In genomic region chr5:67824852-67825251, GRCh38 we compare ENCODE assay signal across 20 cellular contexts.
DNase-seq lines count a peak whose midpoint lies in the region; ATAC-seq, FAIRE-seq and TF ChIP-seq lines count a peak whose summit lies in the region.
"Had no signal": no experiment of that assay in that cellular context is flagged by ENCODE, and none has a peak within 500 bp of the region (broad histone marks: within the 10 kb centered on the region; RNA-seq: fewer than 3 reads in every experiment).

No MANE protein-coding gene starts in this region.

- DNase-seq in A549 (ENCODE audit: low read depth in 1 of 2, low spot score in 1 of 2) (no peak), IMR-90 (no peak), trophoblast cell (no peak)
- no peak for DNase-seq in stimulated activated naive CD4-positive, alpha-beta T cell (lab: John Stamatoyannopoulos, UW)
- DNase-seq: 8988T; AML-193; Caco-2; Calu3; CD4-positive, alpha-beta T cell; CD8-positive, alpha-beta T cell; DMS79 treated with DMSO at 0.1 percent for 48 hours; GF-D8 had no signal

- no peak overlapping the region for H2BK12ac ChIP-seq in trophoblast cell (ENCODE audit: low read length)

- H3K36me3 ChIP-seq in IMR-90 (ENCODE audit: control insufficient read depth, insufficient read depth, low read length) (no peaks in the 10 kb centered on the region), trophoblast cell (ENCODE audit: control insufficient read depth in 1 of 2, insufficient read depth in 2 of 2, low read length in 2 of 2) (no peaks in the 10 kb centered on the region)
- H3K36me3 ChIP-seq: BLaER1 treated with 17β-estradiol and CSF1 and Interleukin-3, amounts not matched to agents 10 nM and 100 nM had no signal

- H3K23ac ChIP-seq in IMR-90 (ENCODE audit: low read depth, low read length) (no peak overlapping the region), trophoblast cell (ENCODE audit: low read length) (no peak overlapping the region)

- ATAC-seq in A549 (no peak), IMR-90 (ENCODE audit: low read depth) (no peak), GM19463 (IDR thresholded peaks at IDR 0.05; ENCODE audit: unreplicated experiment) (no peak)
- ATAC-seq: CD8-positive, alpha-beta T cell had no signal

- no peak for FAIRE-seq in A549 (lab: Jason Lieb, UNC)
- FAIRE-seq: A204.1, D721Med, G401.6, GM12891, GM19239 had no signal

- no TSS peak for BruUV-seq in IMR-90 (replicated peaks; lab: Mats Ljungman, UMichigan)

- H4K8ac ChIP-seq in IMR-90 (ENCODE audit: low read depth in 2 of 2, low read length in 2 of 2) = no peak overlapping the region
- H4K8ac ChIP-seq in trophoblast cell (ENCODE audit: low read depth, low read length) = no peak overlapping the region

- no peak overlapping the region for H2AK5ac ChIP-seq in IMR-90 (ENCODE audit: low read depth, low read length)
- no peak overlapping the region for H2AK5ac ChIP-seq in trophoblast cell (ENCODE audit: low read length)

- H4K20me1 ChIP-seq in IMR-90 (ENCODE audit: insufficient read depth, low read length) = no peaks in the 10 kb centered on the region
- H4K20me1 ChIP-seq: BLaER1 treated with 17β-estradiol and CSF1 and Interleukin-3, amounts not matched to agents 10 nM and 100 nM had no signal

- H4K91ac ChIP-seq in IMR-90 (ENCODE audit: insufficient read depth, low read depth, low read length) (no peak overlapping the region), trophoblast cell (ENCODE audit: low read depth, low read length) (no peak overlapping the region)

- dilution Hi-C loops in IMR-90 (cut with HindIII; ENCODE audit: low sequenced_read_pairs, unreplicated experiment) = no loop called here

- in situ Hi-C loops in IMR-90 (cut with MboI; ENCODE audit: low sequenced_read_pairs) = loop anchor here (25.0 kb wide), 1 partner anchor 588 kb away; no protein-coding TSS in a partner anchor

- H2BK120ac ChIP-seq in IMR-90 (ENCODE audit: low read depth, low read length) (no peak overlapping the region), trophoblast cell (ENCODE audit: insufficient read depth, low read length, poor library complexity) (no peak overlapping the region)

- TF ChIP-seq CTCF in A549 (IDR thresholded peaks at IDR 0.05) (no peak), IMR-90 (conservative IDR thresholded peaks at IDR 0.05; ENCODE audit: low read depth, low read length) (no peak)

- no peak overlapping the region for H2BK15ac ChIP-seq in IMR-90 (ENCODE audit: low read depth, low read length)

- H3K4me1 ChIP-seq in A549 (no peaks in the 10 kb centered on the region), IMR-90 (ENCODE audit: control insufficient read depth, insufficient read depth, low read length) (no peaks in the 10 kb centered on the region), trophoblast cell (ENCODE audit: control insufficient read depth in 1 of 2, insufficient read depth in 2 of 2, low read length in 2 of 2) (no peaks in the 10 kb centered on the region)
- H3K4me1 ChIP-seq: BLaER1 treated with 17β-estradiol and CSF1 and Interleukin-3, amounts not matched to agents 10 nM and 100 nM; Caco-2 had no signal

- intact Hi-C loops in IMR-90 (cut with micrococcal nuclease) = no loop called here

- no peak overlapping the region for H3K56ac ChIP-seq in IMR-90 (ENCODE audit: extremely low read depth, insufficient read depth, low read length)

- H3K4me3 ChIP-seq in A549 (no peak overlapping the region), IMR-90 (ENCODE audit: insufficient read depth, low read depth, low read length) (no peak overlapping the region), trophoblast cell (ENCODE audit: low read depth, low read length) (no peak overlapping the region)
- H3K4me3 ChIP-seq: BLaER1 treated with 17β-estradiol and CSF1 and Interleukin-3, amounts not matched to agents 10 nM and 100 nM had no signal

- H3K14ac ChIP-seq in IMR-90 (replicated peaks; ENCODE audit: low read depth, low read length) (no peak overlapping the region), trophoblast cell (ENCODE audit: low read length) (no peak overlapping the region)

- H2BK5ac ChIP-seq in IMR-90 (ENCODE audit: low read depth, low read length, poor library complexity, severe bottlenecking) (no peak overlapping the region), trophoblast cell (ENCODE audit: low read depth, low read length, poor library complexity) (no peak overlapping the region)

- H4K5ac ChIP-seq in IMR-90 (ENCODE audit: low read depth, low read length) = no peak overlapping the region

- TF ChIP-seq RAD21 in A549 (conservative IDR thresholded peaks at IDR 0.05 in 1 of 2, IDR thresholded peaks at IDR 0.05 in 1 of 2) (no peak), IMR-90 (IDR thresholded peaks at IDR 0.05; ENCODE audit: low read length) (no peak)

- no peak overlapping the region for H3K27ac ChIP-seq in A549
- H3K27ac ChIP-seq in IMR-90 (ENCODE audit: insufficient read depth, low read length) = no peak overlapping the region
- H3K27ac ChIP-seq in trophoblast cell (ENCODE audit: low read depth, low read length) = no peak overlapping the region
- H3K27ac ChIP-seq: BLaER1 treated with 17β-estradiol and CSF1 and Interleukin-3, amounts not matched to agents 10 nM and 100 nM; C4-2B had no signal

- no peaks in the 10 kb centered on the region for H3K79me2 ChIP-seq in trophoblast cell (ENCODE audit: control insufficient read depth, insufficient read depth, low read length, poor library complexity)

- H3K4me2 ChIP-seq in A549 (no peak overlapping the region), IMR-90 (ENCODE audit: low read depth, low read length) (no peak overlapping the region), trophoblast cell (ENCODE audit: low read length) (no peak overlapping the region)
- H3K4me2 ChIP-seq: BLaER1 treated with 17β-estradiol and CSF1 and Interleukin-3, amounts not matched to agents 10 nM and 100 nM had no signal

- H3K9me3 ChIP-seq in A549 = no peaks in the 10 kb centered on the region
- H3K9me3 ChIP-seq in IMR-90 (ENCODE audit: control insufficient read depth, insufficient read depth, low read length) = no peaks in the 10 kb centered on the region
- H3K9me3 ChIP-seq in trophoblast cell (ENCODE audit: insufficient read depth, low read depth, low read length) = no peaks in the 10 kb centered on the region
- H3K9me3 ChIP-seq: BLaER1 treated with 17β-estradiol and CSF1 and Interleukin-3, amounts not matched to agents 10 nM and 100 nM; Caco-2 had no signal

- H3K4ac ChIP-seq in IMR-90 (ENCODE audit: low read depth, low read length) (no peak overlapping the region), trophoblast cell (ENCODE audit: low read depth, low read length) (no peak overlapping the region)

- CTCF ChIA-PET in A549 (lab: Yijun Ruan, JAX) (no interaction called here), IMR-90 (lab: Yijun Ruan, JAX) (no interaction called here)

- H2AK9ac ChIP-seq in IMR-90 (replicated peaks; ENCODE audit: low read depth, low read length, poor library complexity) = no peak overlapping the region

- H2AFZ ChIP-seq in IMR-90 (replicated peaks; ENCODE audit: low read length, poor library complexity) (no peak overlapping the region), trophoblast cell (ENCODE audit: insufficient read depth, low read length, poor library complexity) (no peak overlapping the region)

- POLR2A ChIA-PET in A549 (lab: Yijun Ruan, JAX) (no interaction called here), IMR-90 (lab: Charles Lee; ENCODE audit: unreplicated experiment) (no interaction called here)

- H2BK20ac ChIP-seq in IMR-90 (ENCODE audit: low read depth, low read length) = no peak overlapping the region

- H3K18ac ChIP-seq in IMR-90 (ENCODE audit: low read depth, low read length) = no peak overlapping the region
- H3K18ac ChIP-seq in trophoblast cell (ENCODE audit: low read length) = no peak overlapping the region

- H3K9ac ChIP-seq in IMR-90 (ENCODE audit: low read depth, low read length) = no peak overlapping the region
- H3K9ac ChIP-seq in trophoblast cell (ENCODE audit: low read length) = peak overlapping the region; percentile 58
- H3K9ac ChIP-seq: BLaER1 treated with 17β-estradiol and CSF1 and Interleukin-3, amounts not matched to agents 10 nM and 100 nM had no signal

- no peaks in the 10 kb centered on the region for H3K27me3 ChIP-seq in IMR-90 (ENCODE audit: control insufficient read depth, insufficient read depth, low read length)
- no peaks in the 10 kb centered on the region for H3K27me3 ChIP-seq in trophoblast cell (ENCODE audit: insufficient read depth, low read length)
- H3K27me3 ChIP-seq: BLaER1 treated with 17β-estradiol and CSF1 and Interleukin-3, amounts not matched to agents 10 nM and 100 nM had no signal

- 39% methylated on average over 3 of the region's 3 CpGs for WGBS in A549 (ENCODE audit: missing lambda C conversion rate)
- no CpG with 5 or more reads among the region's 3 CpGs for WGBS in IMR-90 (ENCODE audit: extremely low coverage in 2 of 2, insufficient read length in 1 of 2), 2 experiments
- WGBS in trophoblast cell (ENCODE audit: extremely low coverage, insufficient coverage, insufficient read length) = no CpG with 5 or more reads among the region's 3 CpGs

- TF ChIP-seq POLR2A in A549 (IDR thresholded peaks at IDR 0.05; ENCODE audit: low read length) (no peak), IMR-90 (IDR thresholded peaks at IDR 0.05; ENCODE audit: low read depth, low read length) (no peak)

- H3K9me1 ChIP-seq in IMR-90 (ENCODE audit: insufficient read depth, low read length) = no peaks in the 10 kb centered on the region

- TF ChIP-seq EP300 in A549 (IDR thresholded peaks at IDR 0.05) = no peak

- H3K79me1 ChIP-seq in IMR-90 (ENCODE audit: low read depth in 1 of 2, low read length in 2 of 2) (no peaks in the 10 kb centered on the region), trophoblast cell (ENCODE audit: low read length) (no peaks in the 10 kb centered on the region)

- no peak overlapping the region for H4K12ac ChIP-seq in trophoblast cell (ENCODE audit: low read depth, low read length)

TF ChIP-seq in A549, 52 proteins besides CTCF, POLR2A, EP300 and RAD21 (continues in another document):
- TF ChIP-seq, protein P1, sequence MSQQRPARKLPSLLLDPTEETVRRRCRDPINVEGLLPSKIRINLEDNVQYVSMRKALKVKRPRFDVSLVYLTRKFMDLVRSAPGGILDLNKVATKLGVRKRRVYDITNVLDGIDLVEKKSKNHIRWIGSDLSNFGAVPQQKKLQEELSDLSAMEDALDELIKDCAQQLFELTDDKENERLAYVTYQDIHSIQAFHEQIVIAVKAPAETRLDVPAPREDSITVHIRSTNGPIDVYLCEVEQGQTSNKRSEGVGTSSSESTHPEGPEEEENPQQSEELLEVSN (IDR thresholded peaks at IDR 0.05; ENCODE audit: borderline replicate concordance, low read depth) = no peak
- TF ChIP-seq GATA3 (IDR thresholded peaks at IDR 0.05; ENCODE audit: borderline replicate concordance) (no peak), HEYL (CRISPR knock-in tag; IDR thresholded peaks at IDR 0.05) (no peak)

TF ChIP-seq in IMR-90, 13 proteins besides CTCF, POLR2A, EP300 and RAD21:
- TF ChIP-seq MAFK (IDR thresholded peaks at IDR 0.05; ENCODE audit: low read depth, low read length) = peak; percentile 56
- no peak for TF ChIP-seq SMC3 (IDR thresholded peaks at IDR 0.05; ENCODE audit: low read depth, low read length)
